Comparison of ENCODE assay signal across 11 cellular contexts in genomic region chr1:230277201-230277771, GRCh38.
DNase-seq lines count a peak whose midpoint lies in the region; ATAC-seq and TF ChIP-seq lines count a peak whose summit lies in the region.
"Had no signal": no experiment of that assay in that cellular context is flagged by ENCODE, and none has a peak within 500 bp of the region (broad histone marks: within the 10 kb centered on the region; RNA-seq: fewer than 3 reads in every experiment).

No MANE protein-coding gene starts in this region.

- no peak overlapping the region for H3K27ac ChIP-seq in lower lobe of right lung
- H3K27ac ChIP-seq: right atrium auricular region had no signal

- POLR2A ChIA-PET in HEK293T (lab: Yijun Ruan, JAX) (no interaction called here), T-cell (lab: Charles Lee) (no interaction called here)

- H3K36me3 Mint-ChIP-seq in T-cell = peaks cover 34% of the 10 kb centered on the region
- H3K36me3 Mint-ChIP-seq in stimulated activated effector memory CD8-positive, alpha-beta T cell treated with anti-CD3 and anti-CD28 coated beads, Interleukin-12 subunit alpha, Interleukin-12 subunit beta, amount 100 ng/mL, for 72 hours = peaks cover 56% of the 10 kb centered on the region

- peaks cover 70% of the 10 kb centered on the region for H3K36me3 ChIP-seq in lower lobe of right lung

- intact Hi-C loops in lower lobe of right lung (cut with DNase I) = no loop called here

- peak overlapping the region; percentile 19 to 83 for H3K27ac Mint-ChIP-seq in T-cell
- H3K27ac Mint-ChIP-seq in stimulated activated effector memory CD8-positive, alpha-beta T cell treated with anti-CD3 and anti-CD28 coated beads, Interleukin-12 subunit alpha, Interleukin-12 subunit beta, amount 100 ng/mL, for 72 hours = no peak overlapping the region

- peak overlapping the region in 2 of 3 donors; percentile 25 to 41 for H3K4me3 Mint-ChIP-seq in T-cell
- no peak overlapping the region for H3K4me3 Mint-ChIP-seq in stimulated activated effector memory CD8-positive, alpha-beta T cell treated with anti-CD3 and anti-CD28 coated beads, Interleukin-12 subunit alpha, Interleukin-12 subunit beta, amount 100 ng/mL, for 72 hours

- no peaks in the 10 kb centered on the region for H3K9me3 ChIP-seq in lower lobe of right lung
- H3K9me3 ChIP-seq: right atrium auricular region had no signal

- no peak overlapping the region for H3K4me3 ChIP-seq in lower lobe of right lung
- H3K4me3 ChIP-seq: right atrium auricular region had no signal

- no peaks in the 10 kb centered on the region for H3K4me1 ChIP-seq in lower lobe of right lung

- CTCF ChIA-PET in HEK293T (lab: Yijun Ruan, JAX) (interaction anchor here (1.0 kb wide), 1 partner anchor 273 kb away, joined by 3 read pairs; no protein-coding TSS in a partner anchor), T-cell (lab: Charles Lee) (interaction anchor here in 1 of 2 donors (0.5 kb wide), 1 partner anchor 1015 kb away, joined by 3 read pairs; no protein-coding TSS in a partner anchor)

- H3K4me1 Mint-ChIP-seq in T-cell = peaks cover 37 to 63% (median 56%) of the 10 kb centered on the region in 3 donors
- H3K4me1 Mint-ChIP-seq in stimulated activated effector memory CD8-positive, alpha-beta T cell treated with anti-CD3 and anti-CD28 coated beads, Interleukin-12 subunit alpha, Interleukin-12 subunit beta, amount 100 ng/mL, for 72 hours = peaks cover 15% of the 10 kb centered on the region

- no peaks in the 10 kb centered on the region for H3K27me3 ChIP-seq in lower lobe of right lung (ENCODE audit: low read depth)
- H3K27me3 ChIP-seq: right atrium auricular region had no signal

- H3K27me3 Mint-ChIP-seq in T-cell = no peaks in the 10 kb centered on the region

- peak; percentile 81 for DNase-seq in DMS153 (lab: John Stamatoyannopoulos, UW)
- no peak for DNase-seq in HEK293T (ENCODE audit: extremely low spot score)
- DNase-seq in T-cell = peak in 17 of 34 experiments; percentile 3 to 42 (median 17)
- DNase-seq in lower lobe of right lung = peak; percentile 18
- DNase-seq in stimulated activated effector memory CD8-positive, alpha-beta T cell treated with anti-CD3 and anti-CD28 coated beads, Interleukin-12 subunit alpha, Interleukin-12 subunit beta, amount 100 ng/mL, for 72 hours (ENCODE audit: low spot score in 2 of 2) = no peak
- no peak for DNase-seq in T-helper 1 cell
- no peak for DNase-seq in KG1 (lab: John Stamatoyannopoulos, UW)
- DNase-seq in activated CD4-positive, alpha-beta T cell treated with anti-CD3 and anti-CD28 coated beads, Interleukin-2, amount 50 U/mL, for 4 hours = no peak
- DNase-seq: activated CD4-positive, alpha-beta T cell treated with anti-CD3 and anti-CD28 coated beads for 48 hours; DMS53 had no signal

- peak in 3 of 4 experiments; percentile 31 to 73 (median 60) for ATAC-seq in T-cell (replicated peaks in 1 of 4)
- no peak for ATAC-seq in lower lobe of right lung
- no peak for ATAC-seq in stimulated activated effector memory CD8-positive, alpha-beta T cell treated with anti-CD3 and anti-CD28 coated beads, Interleukin-12 subunit alpha, Interleukin-12 subunit beta, amount 100 ng/mL, for 72 hours

- no peak for TF ChIP-seq CTCF in lower lobe of right lung (IDR thresholded peaks at IDR 0.05)

- no peaks in the 10 kb centered on the region for H3K9me3 Mint-ChIP-seq in T-cell
- H3K9me3 Mint-ChIP-seq in stimulated activated effector memory CD8-positive, alpha-beta T cell treated with anti-CD3 and anti-CD28 coated beads, Interleukin-12 subunit alpha, Interleukin-12 subunit beta, amount 100 ng/mL, for 72 hours = no peaks in the 10 kb centered on the region

TF ChIP-seq in HEK293T, 16 proteins besides CTCF, POLR2A, EP300 and RAD21:
- TF ChIP-seq FOXA1 (IDR thresholded peaks at IDR 0.05) = no peak
- TF ChIP-seq, protein P1, sequence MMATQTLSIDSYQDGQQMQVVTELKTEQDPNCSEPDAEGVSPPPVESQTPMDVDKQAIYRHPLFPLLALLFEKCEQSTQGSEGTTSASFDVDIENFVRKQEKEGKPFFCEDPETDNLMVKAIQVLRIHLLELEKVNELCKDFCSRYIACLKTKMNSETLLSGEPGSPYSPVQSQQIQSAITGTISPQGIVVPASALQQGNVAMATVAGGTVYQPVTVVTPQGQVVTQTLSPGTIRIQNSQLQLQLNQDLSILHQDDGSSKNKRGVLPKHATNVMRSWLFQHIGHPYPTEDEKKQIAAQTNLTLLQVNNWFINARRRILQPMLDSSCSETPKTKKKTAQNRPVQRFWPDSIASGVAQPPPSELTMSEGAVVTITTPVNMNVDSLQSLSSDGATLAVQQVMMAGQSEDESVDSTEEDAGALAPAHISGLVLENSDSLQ (IDR thresholded peaks at IDR 0.05) = peak; percentile 44; the same call in 1 of the 2 replicates
TF ChIP-seq in HEK293T: peak in this region for 1.

Comparison
In these comparisons a context has a peak if more than half of its experiments do, and no peak if none do; other contexts are left out.
1. DNase-seq: peak in DMS153 (single experiment) and lower lobe of right lung (single experiment); none in HEK293T (single experiment), stimulated activated effector memory CD8-positive, alpha-beta T cell treated with anti-CD3 and anti-CD28 coated beads, Interleukin-12 subunit alpha, Interleukin-12 subunit beta, amount 100 ng/mL, for 72 hours (0 of 2), T-helper 1 cell (0 of 5), KG1 (single experiment) and activated CD4-positive, alpha-beta T cell treated with anti-CD3 and anti-CD28 coated beads, Interleukin-2, amount 50 U/mL, for 4 hours (0 of 2).
2. ATAC-seq: peak in T-cell (3 of 4); none in lower lobe of right lung (0 of 2) and stimulated activated effector memory CD8-positive, alpha-beta T cell treated with anti-CD3 and anti-CD28 coated beads, Interleukin-12 subunit alpha, Interleukin-12 subunit beta, amount 100 ng/mL, for 72 hours (single experiment).